12 cellular contexts compared by ENCODE assay signal in the genomic region with DNA sequence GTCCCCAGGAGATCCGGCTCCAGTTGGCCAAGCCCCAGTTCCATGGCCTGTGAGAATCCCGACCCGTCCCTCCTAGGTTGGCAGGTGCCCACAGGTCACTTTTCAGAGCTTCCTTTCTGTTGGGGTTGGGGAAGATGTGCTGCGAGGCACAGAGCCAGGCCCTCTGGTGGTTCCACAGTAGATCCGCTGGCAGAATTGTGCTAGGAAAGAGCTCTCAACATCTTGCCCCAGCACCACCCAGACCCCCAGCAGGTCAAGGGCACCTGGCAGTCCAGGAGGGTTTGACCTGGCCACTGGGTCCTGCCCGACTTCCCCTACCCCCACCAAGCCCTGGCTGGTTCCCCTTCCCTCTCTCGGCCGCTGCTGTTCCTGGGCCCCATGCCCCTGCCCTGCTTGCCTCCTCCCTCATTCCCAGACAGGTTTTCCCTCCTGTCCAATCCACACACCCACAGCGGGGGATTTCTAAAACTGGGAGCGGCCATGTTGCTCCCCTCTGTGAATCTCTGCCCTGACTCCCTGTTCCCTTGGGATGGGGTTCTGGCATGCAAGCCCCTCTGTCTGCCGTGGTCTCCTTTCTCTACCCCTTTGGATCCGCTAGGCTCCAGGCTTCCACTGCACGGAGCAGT. TPM values are rescaled to one million over a fixed set of nuclear protein-coding genes. Genes with fewer than 3 reads are reported as not detected.
DNase-seq lines count a peak whose midpoint lies in the region; TF ChIP-seq lines count a peak whose summit lies in the region.
"Had no signal": no experiment of that assay in that cellular context is flagged by ENCODE, and none has a peak within 500 bp of the region (broad histone marks: within the 10 kb centered on the region; RNA-seq: fewer than 3 reads in every experiment).

No MANE protein-coding gene starts in this region.

- no peak overlapping the region for H3K27ac Mint-ChIP-seq in activated naive CD4-positive, alpha-beta T cell treated with anti-CD3 and anti-CD28 coated beads, Interleukin-2, amount 10 ng/mL, durations not matched to agents 7 days and 5 days
- H3K27ac Mint-ChIP-seq: natural killer cell treated with Interleukin-12 subunit alpha and Interleukin-12 subunit beta and Interleukin-15 and Interleukin-18, amount 100 ng/mL, for 72 hours had no signal

- 0 out of 2 replicates have a peak, but pooled peaks have one; percentile 21 for TF ChIP-seq CTCF in GM12875 (IDR thresholded peaks at IDR 0.05; ENCODE audit: borderline replicate concordance, insufficient read depth, low read depth, low read length)
- peak; percentile 21 for TF ChIP-seq CTCF in epithelial cell of proximal tubule (conservative IDR thresholded peaks at IDR 0.05; ENCODE audit: low read depth, low read length)
- peak; percentile 13 for TF ChIP-seq CTCF in parathyroid adenoma (IDR thresholded peaks at IDR 0.05)

- no peak overlapping the region for H2AFZ ChIP-seq in parathyroid adenoma

- no peaks in the 10 kb centered on the region for H3K27me3 ChIP-seq in parathyroid adenoma (ENCODE audit: control insufficient read depth, insufficient read depth, low read length)
- H3K27me3 ChIP-seq: body of pancreas had no signal

- H3K4me2 ChIP-seq in parathyroid adenoma (ENCODE audit: low read length) = no peak overlapping the region

- no peaks in the 10 kb centered on the region for H3K9me3 ChIP-seq in parathyroid adenoma (ENCODE audit: control insufficient read depth, low read length)
- H3K9me3 ChIP-seq: body of pancreas had no signal

- H3K4me1 Mint-ChIP-seq in activated naive CD4-positive, alpha-beta T cell treated with anti-CD3 and anti-CD28 coated beads, Interleukin-2, amount 10 ng/mL, durations not matched to agents 7 days and 5 days = no peaks in the 10 kb centered on the region

- peaks cover 6% of the 10 kb centered on the region for H3K27me3 Mint-ChIP-seq in activated naive CD4-positive, alpha-beta T cell treated with anti-CD3 and anti-CD28 coated beads, Interleukin-2, amount 10 ng/mL, durations not matched to agents 7 days and 5 days

- H3K9ac ChIP-seq in parathyroid adenoma = no peak overlapping the region

- DNase-seq in RPMI7951 (ENCODE audit: low read depth) = peak; percentile 40
- no peak for DNase-seq in epithelial cell of proximal tubule (ENCODE audit: low read depth)
- DNase-seq in stimulated activated naive CD4-positive, alpha-beta T cell (lab: John Stamatoyannopoulos, UW) = no peak
- no peak for DNase-seq in COLO829 (ENCODE audit: low spot score)
- DNase-seq in activated naive CD4-positive, alpha-beta T cell treated with anti-CD3 and anti-CD28 coated beads, Interleukin-2, amount 10 ng/mL, durations not matched to agents 7 days and 5 days = no peak
- DNase-seq: NCI-H2171 treated with DMSO at 0.1 percent for 48 hours; stimulated activated CD4-positive, alpha-beta T cell treated with anti-CD3 and anti-CD28 coated beads, Interleukin-4, amount 100 ng/mL, for 1 hour had no signal

- H3K36me3 Mint-ChIP-seq in activated naive CD4-positive, alpha-beta T cell treated with anti-CD3 and anti-CD28 coated beads, Interleukin-2, amount 10 ng/mL, durations not matched to agents 7 days and 5 days = no peaks in the 10 kb centered on the region
- H3K36me3 Mint-ChIP-seq: natural killer cell treated with Interleukin-12 subunit alpha and Interleukin-12 subunit beta and Interleukin-15 and Interleukin-18, amount 100 ng/mL, for 72 hours had no signal

- H3K4me3 ChIP-seq in GM12875 (ENCODE audit: low read depth, low read length) (no peak overlapping the region), epithelial cell of proximal tubule (ENCODE audit: low read depth, low read length) (no peak overlapping the region), parathyroid adenoma (ENCODE audit: low read depth, low read length) (no peak overlapping the region)
- H3K4me3 ChIP-seq: body of pancreas, SK-N-MC had no signal

- CTCF ChIA-PET in activated naive CD4-positive, alpha-beta T cell treated with anti-CD3 and anti-CD28 coated beads, Interleukin-2, amount 10 ng/mL, durations not matched to agents 7 days and 5 days (lab: Charles Lee) = interaction anchor here (0.5 kb wide), 1 partner anchor 87 kb away, joined by 3 read pairs; no protein-coding TSS in a partner anchor

- no peaks in the 10 kb centered on the region for H3K9me3 Mint-ChIP-seq in activated naive CD4-positive, alpha-beta T cell treated with anti-CD3 and anti-CD28 coated beads, Interleukin-2, amount 10 ng/mL, durations not matched to agents 7 days and 5 days
- H3K9me3 Mint-ChIP-seq: natural killer cell treated with Interleukin-12 subunit alpha and Interleukin-12 subunit beta and Interleukin-15 and Interleukin-18, amount 100 ng/mL, for 72 hours had no signal

- H3K36me3 ChIP-seq in parathyroid adenoma (ENCODE audit: control insufficient read depth, insufficient read depth, low read length) = no peaks in the 10 kb centered on the region

- no peak overlapping the region for H3K4me3 Mint-ChIP-seq in activated naive CD4-positive, alpha-beta T cell treated with anti-CD3 and anti-CD28 coated beads, Interleukin-2, amount 10 ng/mL, durations not matched to agents 7 days and 5 days
- H3K4me3 Mint-ChIP-seq: natural killer cell treated with Interleukin-12 subunit alpha and Interleukin-12 subunit beta and Interleukin-15 and Interleukin-18, amount 100 ng/mL, for 72 hours had no signal

- H3K27ac ChIP-seq in parathyroid adenoma = no peak overlapping the region
- H3K27ac ChIP-seq: body of pancreas, SK-N-MC had no signal

- peaks cover 3% of the 10 kb centered on the region for H3K4me1 ChIP-seq in parathyroid adenoma

- H3K79me2 ChIP-seq in parathyroid adenoma = no peaks in the 10 kb centered on the region

RNA-seq across cellular contexts. Expression of a gene that starts 26.2 kb away (rescaled TPM):
- 15.1 and 24.4 TPM in 2 replicates for total RNA-seq in RPMI7951 (2014; rRNA removed; shearing (Covaris generic))
- 29.1 and 36.0 TPM in 2 replicates for total RNA-seq in epithelial cell of proximal tubule

RNA-seq across cellular contexts. Expression of a gene that starts 41.6 kb away (rescaled TPM):
- not detected in 2 replicates for total RNA-seq in RPMI7951 (2014; rRNA removed; shearing (Covaris generic))
- total RNA-seq in epithelial cell of proximal tubule = not detected in 2 replicates
- total RNA-seq: body of pancreas; natural killer cell treated with Interleukin-12 subunit alpha and Interleukin-12 subunit beta and Interleukin-15 and Interleukin-18, amount 100 ng/mL, for 72 hours had no signal
